Comparison of ENCODE assay signal across 1 cellular context in genomic region chr2:215668329-215668728, GRCh38.
TF ChIP-seq lines count a peak whose summit lies in the region.

No MANE protein-coding gene starts in this region.

TF ChIP-seq in IMR-90, 13 proteins besides CTCF, POLR2A, EP300 and RAD21 (continued from another document):
- TF ChIP-seq MXI1 (IDR thresholded peaks at IDR 0.05; ENCODE audit: borderline replicate concordance, low read depth, low read length): no peak
- TF ChIP-seq MAZ (IDR thresholded peaks at IDR 0.05; ENCODE audit: borderline replicate concordance, low read depth, low read length): no peak
- TF ChIP-seq NFE2L2 (IDR thresholded peaks at IDR 0.05; ENCODE audit: low read depth, low read length): no peak
